In genomic region chr14:28603606-28604005, GRCh38 we compare ENCODE assay signal across 26 cellular contexts.
A peak's percentile ranks its signal among the peaks of the same experiment; 100 is the strongest.
DNase-seq lines count a peak whose midpoint lies in the region; ATAC-seq and TF ChIP-seq lines count a peak whose summit lies in the region.
"Had no signal": no experiment of that assay in that cellular context is flagged by ENCODE, and none has a peak within 500 bp of the region (broad histone marks: within the 10 kb centered on the region; RNA-seq: fewer than 3 reads in every experiment).

No MANE protein-coding gene starts in this region.

- POLR2A ChIA-PET in CD4-positive, alpha-beta T cell (lab: Charles Lee), result no interaction called here

- TF ChIP-seq CTCF in CD4-positive, alpha-beta T cell (IDR thresholded peaks at IDR 0.05), result no peak

- intact Hi-C loops in CD4-positive, alpha-beta T cell (cut with DNase I, micrococcal nuclease), result no loop called here

- no peaks in the 10 kb centered on the region for H3K4me1 Mint-ChIP-seq in CD4-positive, alpha-beta T cell (ENCODE audit: low read depth)
- H3K4me1 Mint-ChIP-seq: activated CD8-positive, alpha-beta memory T cell treated with anti-CD3 and anti-CD28 coated beads, Interleukin-2, amount 10 ng/mL, durations not matched to agents 7 days and 5 days; activated naive CD4-positive, alpha-beta T cell treated with anti-CD3 and anti-CD28 coated beads, Interleukin-2, amount 10 ng/mL, durations not matched to agents 7 days and 5 days; CD4-positive, CD25-positive, alpha-beta regulatory T cell had no signal

- H3K27me3 ChIP-seq in CD4-positive, alpha-beta T cell (ENCODE audit: control insufficient read depth, insufficient read depth, low read length), result no peaks in the 10 kb centered on the region
- H3K27me3 ChIP-seq: left lung, right atrium auricular region had no signal

- no peak for ATAC-seq in CD4-positive, alpha-beta T cell (ENCODE audit: poor library complexity)
- ATAC-seq: activated CD8-positive, alpha-beta memory T cell treated with anti-CD3 and anti-CD28 coated beads, Interleukin-2, amount 10 ng/mL, durations not matched to agents 7 days and 5 days; activated T-cell treated with anti-CD3 and anti-CD28 coated beads, Interleukin-2, amount 50 U/mL, for 72 hours; left lung; natural killer cell treated with Interleukin-12 subunit alpha and Interleukin-12 subunit beta and Interleukin-15 and Interleukin-18, amount 100 ng/mL, for 72 hours; SK-N-SH treated with all-trans-retinoic acid at 6 μM for 48 hours had no signal

- CTCF ChIA-PET in CD4-positive, alpha-beta T cell (lab: Charles Lee), result no interaction called here

- no peaks in the 10 kb centered on the region for H3K36me3 Mint-ChIP-seq in CD4-positive, alpha-beta T cell (ENCODE audit: low read depth)
- H3K36me3 Mint-ChIP-seq: activated CD8-positive, alpha-beta memory T cell treated with anti-CD3 and anti-CD28 coated beads, Interleukin-2, amount 10 ng/mL, durations not matched to agents 7 days and 5 days; activated naive CD4-positive, alpha-beta T cell treated with anti-CD3 and anti-CD28 coated beads, Interleukin-2, amount 10 ng/mL, durations not matched to agents 7 days and 5 days; CD4-positive, CD25-positive, alpha-beta regulatory T cell; natural killer cell treated with Interleukin-12 subunit alpha and Interleukin-12 subunit beta and Interleukin-15 and Interleukin-18, amount 100 ng/mL, for 72 hours had no signal

- H3K27ac ChIP-seq in CD4-positive, alpha-beta T cell (ENCODE audit: low read depth, low read length), result no peak overlapping the region
- H3K27ac ChIP-seq: left lung, right atrium auricular region, VCaP had no signal

- in situ Hi-C loops in SK-MEL-5 (cut with HindIII; ENCODE audit: low pct_unique_long_range_greater_than_20kb, low sequenced_read_pairs), result no loop called here

- DNase-seq in HT1080 (ENCODE audit: low read depth) (peak; percentile 15), SK-MEL-5 (ENCODE audit: low read depth, low spot score) (peak; percentile 83), fibroblast of peridontal ligament (ENCODE audit: extremely low read depth) (peak; percentile 23), putamen (ENCODE audit: low spot score) (no peak), NOMO-1 (lab: John Stamatoyannopoulos, UW; ENCODE audit: unreplicated experiment in 2 of 2) (no peak), NCI-H2081 treated with DMSO at 0.1 percent for 48 hours (lab: John Stamatoyannopoulos, UW) (no peak)
- no peak for DNase-seq in CD4-positive, alpha-beta T cell
- DNase-seq: activated CD4-positive, alpha-beta T cell treated with anti-CD3 and anti-CD28 coated beads, Interleukin-2, amount 50 U/mL, for 1 hour; activated CD8-positive, alpha-beta memory T cell treated with anti-CD3 and anti-CD28 coated beads, Interleukin-2, amount 10 ng/mL, durations not matched to agents 7 days and 5 days; activated naive CD4-positive, alpha-beta T cell treated with anti-CD3 and anti-CD28 coated beads, Interleukin-2, amount 10 ng/mL, durations not matched to agents 7 days and 5 days; activated T-cell treated with anti-CD3 and anti-CD28 coated beads, Interleukin-2, amount 50 U/mL, for 72 hours; CD4-positive, CD25-positive, alpha-beta regulatory T cell; DMS153; foreskin melanocyte; GF-D8; KG1; left lung; NCI-H1694 treated with DMSO at 0.1 percent for 48 hours; NCI-H2171 treated with DMSO at 0.1 percent for 48 hours; NCI-H526; stimulated activated CD4-positive, alpha-beta T cell treated with anti-CD3 and anti-CD28 coated beads, Interleukin-4, amount 100 ng/mL, for 4 hours; stimulated activated naive CD4-positive, alpha-beta T cell had no signal

- H3K4me3 Mint-ChIP-seq in CD4-positive, alpha-beta T cell, result no peak overlapping the region
- H3K4me3 Mint-ChIP-seq: activated CD8-positive, alpha-beta memory T cell treated with anti-CD3 and anti-CD28 coated beads, Interleukin-2, amount 10 ng/mL, durations not matched to agents 7 days and 5 days; activated naive CD4-positive, alpha-beta T cell treated with anti-CD3 and anti-CD28 coated beads, Interleukin-2, amount 10 ng/mL, durations not matched to agents 7 days and 5 days; activated T-cell treated with anti-CD3 and anti-CD28 coated beads, Interleukin-2, amount 50 U/mL, for 72 hours; CD4-positive, CD25-positive, alpha-beta regulatory T cell; natural killer cell treated with Interleukin-12 subunit alpha and Interleukin-12 subunit beta and Interleukin-15 and Interleukin-18, amount 100 ng/mL, for 72 hours had no signal

- no peaks in the 10 kb centered on the region for H3K27me3 Mint-ChIP-seq in CD4-positive, alpha-beta T cell
- H3K27me3 Mint-ChIP-seq: activated CD8-positive, alpha-beta memory T cell treated with anti-CD3 and anti-CD28 coated beads, Interleukin-2, amount 10 ng/mL, durations not matched to agents 7 days and 5 days; activated naive CD4-positive, alpha-beta T cell treated with anti-CD3 and anti-CD28 coated beads, Interleukin-2, amount 10 ng/mL, durations not matched to agents 7 days and 5 days; CD4-positive, CD25-positive, alpha-beta regulatory T cell; natural killer cell treated with Interleukin-12 subunit alpha and Interleukin-12 subunit beta and Interleukin-15 and Interleukin-18, amount 100 ng/mL, for 72 hours had no signal

- H3K9me3 Mint-ChIP-seq in CD4-positive, alpha-beta T cell, result peaks cover 3% of the 10 kb centered on the region

- H3K27ac Mint-ChIP-seq in CD4-positive, alpha-beta T cell, result no peak overlapping the region
- H3K27ac Mint-ChIP-seq: activated CD8-positive, alpha-beta memory T cell treated with anti-CD3 and anti-CD28 coated beads, Interleukin-2, amount 10 ng/mL, durations not matched to agents 7 days and 5 days; activated naive CD4-positive, alpha-beta T cell treated with anti-CD3 and anti-CD28 coated beads, Interleukin-2, amount 10 ng/mL, durations not matched to agents 7 days and 5 days; activated T-cell treated with anti-CD3 and anti-CD28 coated beads, Interleukin-2, amount 50 U/mL, for 72 hours; CD4-positive, CD25-positive, alpha-beta regulatory T cell; natural killer cell treated with Interleukin-12 subunit alpha and Interleukin-12 subunit beta and Interleukin-15 and Interleukin-18, amount 100 ng/mL, for 72 hours had no signal

- peaks cover 3% of the 10 kb centered on the region for H3K9me3 ChIP-seq in CD4-positive, alpha-beta T cell (ENCODE audit: control insufficient read depth, low read length)
- H3K9me3 ChIP-seq: left lung, right atrium auricular region had no signal

Comparison
In these comparisons a context has a peak if more than half of its experiments do, and no peak if none do; other contexts are left out.
1. DNase-seq: peak in HT1080 (single experiment), SK-MEL-5 (single experiment) and fibroblast of peridontal ligament (single experiment); none in putamen (single experiment), NOMO-1 (0 of 2), NCI-H2081 treated with DMSO at 0.1 percent for 48 hours (single experiment) and CD4-positive, alpha-beta T cell (0 of 10).